In genomic region chr1:221891708-221892107, GRCh38 we compare ENCODE assay signal across 19 cellular contexts.
DNase-seq lines count a peak whose midpoint lies in the region; ATAC-seq and TF ChIP-seq lines count a peak whose summit lies in the region.
"Had no signal": no experiment of that assay in that cellular context is flagged by ENCODE, and none has a peak within 500 bp of the region (broad histone marks: within the 10 kb centered on the region; RNA-seq: fewer than 3 reads in every experiment).

No MANE protein-coding gene starts in this region.

- H3K27me3 Mint-ChIP-seq in activated CD8-positive, alpha-beta memory T cell treated with anti-CD3 and anti-CD28 coated beads, Interleukin-2, amount 10 ng/mL, durations not matched to agents 7 days and 5 days, result peaks cover 14% of the 10 kb centered on the region

- no peaks in the 10 kb centered on the region for H3K9me3 ChIP-seq in GM23248 (ENCODE audit: low read depth)
- no peaks in the 10 kb centered on the region for H3K9me3 ChIP-seq in mammary epithelial cell (replicated peaks; ENCODE audit: insufficient read depth, low read length)
- H3K9me3 ChIP-seq in suprapubic skin, result no peaks in the 10 kb centered on the region
- peaks cover 2% of the 10 kb centered on the region for H3K9me3 ChIP-seq in aorta (ENCODE audit: control insufficient read depth, low read length)

- no peaks in the 10 kb centered on the region for H3K79me2 ChIP-seq in GM23248 (ENCODE audit: insufficient read depth)
- no peaks in the 10 kb centered on the region for H3K79me2 ChIP-seq in mammary epithelial cell (ENCODE audit: insufficient read depth, low read length)

- H2AFZ ChIP-seq in GM23248 (peak overlapping the region; percentile 33), mammary epithelial cell (ENCODE audit: low read depth, low read length) (peak overlapping the region; percentile 0)
- H2AFZ ChIP-seq: GM23338 had no signal

- H3K9ac ChIP-seq in GM23248 (no peak overlapping the region), mammary epithelial cell (ENCODE audit: insufficient read depth, low read length) (peak overlapping the region; percentile 82)
- H3K9ac ChIP-seq: KMS-11 had no signal

- H3K9me3 Mint-ChIP-seq in activated CD8-positive, alpha-beta memory T cell treated with anti-CD3 and anti-CD28 coated beads, Interleukin-2, amount 10 ng/mL, durations not matched to agents 7 days and 5 days (ENCODE audit: low read depth), result peaks cover 2% of the 10 kb centered on the region
- H3K9me3 Mint-ChIP-seq: GM23338 had no signal

- ATAC-seq in left cardiac atrium (peak; percentile 39 to 58), aorta (ENCODE audit: low FRiP score) (no peak)
- no peak for ATAC-seq in activated CD8-positive, alpha-beta memory T cell treated with anti-CD3 and anti-CD28 coated beads, Interleukin-2, amount 10 ng/mL, durations not matched to agents 7 days and 5 days
- ATAC-seq: GM23338 had no signal

- TSS peak; percentile 8 for BruUV-seq in mammary epithelial cell (replicated peaks; lab: Mats Ljungman, UMichigan)

- in situ Hi-C loops in GM23248 (cut with MboI), result no loop called here
- in situ Hi-C loops in mammary epithelial cell (cut with MboI; ENCODE audit: low sequenced_read_pairs in 2 of 2), result no loop called here

- no peak for TF ChIP-seq CTCF in mammary epithelial cell (conservative IDR thresholded peaks at IDR 0.05 in 1 of 2, IDR thresholded peaks at IDR 0.05 in 1 of 2; ENCODE audit: extremely low read depth in 1 of 2, insufficient read depth in 1 of 2, low read depth in 1 of 2, low read length in 2 of 2)
- no peak for TF ChIP-seq CTCF in suprapubic skin (IDR thresholded peaks at IDR 0.05)

- H4K20me1 ChIP-seq in GM23248 (ENCODE audit: insufficient read depth) (no peaks in the 10 kb centered on the region), mammary epithelial cell (ENCODE audit: insufficient read depth, low read length) (no peaks in the 10 kb centered on the region)

- CTCF ChIA-PET in mammary epithelial cell (lab: Charles Lee; ENCODE audit: low non-redundant PET), result no interaction called here
- CTCF ChIA-PET in activated CD8-positive, alpha-beta memory T cell treated with anti-CD3 and anti-CD28 coated beads, Interleukin-2, amount 10 ng/mL, durations not matched to agents 7 days and 5 days (lab: Charles Lee), result no interaction called here

- peaks cover 31% of the 10 kb centered on the region for H3K4me1 ChIP-seq in GM23248 (ENCODE audit: insufficient read depth)
- H3K4me1 ChIP-seq in mammary epithelial cell (ENCODE audit: insufficient read depth, low read length), result peaks cover 42% of the 10 kb centered on the region
- H3K4me1 ChIP-seq in suprapubic skin, result peaks cover 15% of the 10 kb centered on the region
- peaks cover 0 to 6% of the 10 kb centered on the region in 2 donors for H3K4me1 ChIP-seq in aorta (ENCODE audit: control insufficient read depth in 1 of 2, insufficient read depth in 2 of 2, low read length in 2 of 2)

- H3K9me2 ChIP-seq in GM23248 (ENCODE audit: insufficient read depth), result no peaks in the 10 kb centered on the region

- TF ChIP-seq POLR2A in suprapubic skin (IDR thresholded peaks at IDR 0.05), result no peak

- no peak overlapping the region for H3K4me3 Mint-ChIP-seq in activated CD8-positive, alpha-beta memory T cell treated with anti-CD3 and anti-CD28 coated beads, Interleukin-2, amount 10 ng/mL, durations not matched to agents 7 days and 5 days
- H3K4me3 Mint-ChIP-seq: GM23338 had no signal

- H3K27ac Mint-ChIP-seq in activated CD8-positive, alpha-beta memory T cell treated with anti-CD3 and anti-CD28 coated beads, Interleukin-2, amount 10 ng/mL, durations not matched to agents 7 days and 5 days, result no peak overlapping the region
- H3K27ac Mint-ChIP-seq: GM23338, progenitor cell of endocrine pancreas had no signal

- peak overlapping the region; percentile 21; the same call in 1 of the 2 replicates for H3K27ac ChIP-seq in GM23248
- peak overlapping the region; percentile 96 for H3K27ac ChIP-seq in mammary epithelial cell (ENCODE audit: insufficient read depth, low read depth, low read length)
- peak overlapping the region; percentile 57 for H3K27ac ChIP-seq in suprapubic skin
- H3K27ac ChIP-seq in aorta (ENCODE audit: low read depth in 1 of 2, low read length in 2 of 2), result no peak overlapping the region
- H3K27ac ChIP-seq: C4-2B, KMS-11, SK-N-MC, stomach had no signal

- WGBS in GM23248 (ENCODE audit: low coverage in 1 of 2, low lambda C conversion rate in 2 of 2, missing lambda C conversion rate in 2 of 2), 2 experiments, result 0 to 4% methylated on average over 1 of the region's 1 CpG
- WGBS in mammary epithelial cell (ENCODE audit: low coverage, missing lambda C conversion rate), result 0% methylated on average over 1 of the region's 1 CpG
- WGBS in suprapubic skin, result 64% methylated on average over 1 of the region's 1 CpG
- 80 to 90% methylated on average over 1 of the region's 1 CpG for WGBS in aorta, 2 donors

- dilution Hi-C loops in mammary epithelial cell (cut with HindIII; ENCODE audit: low sequenced_read_pairs), result no loop called here

- H3K27me3 ChIP-seq in GM23248 (replicated peaks; ENCODE audit: insufficient read depth) (no peaks in the 10 kb centered on the region), mammary epithelial cell (ENCODE audit: insufficient read depth, low read length) (no peaks in the 10 kb centered on the region), suprapubic skin (no peaks in the 10 kb centered on the region), aorta (ENCODE audit: control insufficient read depth in 1 of 2, insufficient read depth in 2 of 2, low read length in 1 of 2) (no peaks in the 10 kb centered on the region)
- H3K27me3 ChIP-seq: stomach had no signal

- H3K4me2 ChIP-seq in GM23248 (ENCODE audit: unreplicated experiment) (peak overlapping the region; percentile 51), mammary epithelial cell (ENCODE audit: insufficient read depth, low read depth, low read length) (peak overlapping the region; percentile 16)
- H3K4me2 ChIP-seq: GM23338, KMS-11 had no signal

- peaks cover 29% of the 10 kb centered on the region; the same call in 1 of the 2 replicates for H3F3A ChIP-seq in GM23248 (ENCODE audit: insufficient read depth)

- no peaks in the 10 kb centered on the region for H3K36me3 Mint-ChIP-seq in activated CD8-positive, alpha-beta memory T cell treated with anti-CD3 and anti-CD28 coated beads, Interleukin-2, amount 10 ng/mL, durations not matched to agents 7 days and 5 days

- peaks cover 3% of the 10 kb centered on the region for H3K4me1 Mint-ChIP-seq in activated CD8-positive, alpha-beta memory T cell treated with anti-CD3 and anti-CD28 coated beads, Interleukin-2, amount 10 ng/mL, durations not matched to agents 7 days and 5 days
- H3K4me1 Mint-ChIP-seq: GM23338 had no signal

- H3K4me3 ChIP-seq in GM23248 (no peak overlapping the region), mammary epithelial cell (replicated peaks in 1 of 3; ENCODE audit: insufficient read depth in 1 of 3, low read depth in 2 of 3, low read length in 3 of 3) (no peak overlapping the region), suprapubic skin (no peak overlapping the region), aorta (ENCODE audit: low read length in 2 of 2) (no peak overlapping the region)
- H3K4me3 ChIP-seq: GM23338, SK-N-MC, stomach had no signal

- no peaks in the 10 kb centered on the region for H3K36me3 ChIP-seq in GM23248 (ENCODE audit: low read depth)
- no peaks in the 10 kb centered on the region for H3K36me3 ChIP-seq in mammary epithelial cell (ENCODE audit: insufficient read depth, low read length)
- no peaks in the 10 kb centered on the region for H3K36me3 ChIP-seq in suprapubic skin
- H3K36me3 ChIP-seq in aorta (ENCODE audit: control insufficient read depth in 1 of 2, insufficient read depth in 2 of 2, low read length in 1 of 2), result no peaks in the 10 kb centered on the region
- H3K36me3 ChIP-seq: stomach had no signal

- intact Hi-C loops in mammary epithelial cell (cut with micrococcal nuclease), result loop anchor here (1.0 to 5.0 kb wide), 4 partner anchors 56 to 413 kb away; partner anchors contain the start of gene DUSP10
- intact Hi-C loops in left cardiac atrium (cut with DNase I), result no loop called here
- intact Hi-C loops in aorta (cut with DNase I), result no loop called here

- DNase-seq in GM23248, result peak; percentile 48
- DNase-seq in mammary epithelial cell, result peak; percentile 87
- no peak for DNase-seq in left cardiac atrium
- DNase-seq in suprapubic skin (ENCODE audit: low spot score in 2 of 2), result no peak
- no peak for DNase-seq in aorta
- no peak for DNase-seq in HK-2 (ENCODE audit: unreplicated experiment)
- no peak for DNase-seq in activated CD8-positive, alpha-beta memory T cell treated with anti-CD3 and anti-CD28 coated beads, Interleukin-2, amount 10 ng/mL, durations not matched to agents 7 days and 5 days
- DNase-seq: activated CD4-positive, alpha-beta T cell treated with anti-CD3 and anti-CD28 coated beads, Interleukin-2, amount 50 U/mL, for 48 hours; activated T-cell treated with anti-CD3 and anti-CD28 coated beads, Interleukin-2, amount 50 U/mL, for 48 hours; hippocampal formation; NCI-H1436; NCI-H226; stimulated activated CD4-positive, alpha-beta T cell treated with anti-CD3 and anti-CD28 coated beads, Interleukin-15, amount 100 ng/mL, for 24 hours; stomach had no signal

- TF ChIP-seq EP300 in suprapubic skin (IDR thresholded peaks at IDR 0.05), result no peak

Comparison
In these comparisons a context has a peak if more than half of its experiments do, and no peak if none do; other contexts are left out.
1. DNase-seq: peak in GM23248 (single experiment) and mammary epithelial cell (single experiment); none in left cardiac atrium (single experiment), suprapubic skin (0 of 2), aorta (0 of 2), HK-2 (single experiment) and activated CD8-positive, alpha-beta memory T cell treated with anti-CD3 and anti-CD28 coated beads, Interleukin-2, amount 10 ng/mL, durations not matched to agents 7 days and 5 days (single experiment).
2. H3K27ac ChIP-seq: peak in GM23248 (single experiment), mammary epithelial cell (single experiment) and suprapubic skin (single experiment); none in aorta (0 of 2).
3. ATAC-seq: peak in left cardiac atrium (2 of 2); none in aorta (single experiment) and activated CD8-positive, alpha-beta memory T cell treated with anti-CD3 and anti-CD28 coated beads, Interleukin-2, amount 10 ng/mL, durations not matched to agents 7 days and 5 days (single experiment).